ENCODE assay signal across 31 cellular contexts in the genomic region with DNA sequence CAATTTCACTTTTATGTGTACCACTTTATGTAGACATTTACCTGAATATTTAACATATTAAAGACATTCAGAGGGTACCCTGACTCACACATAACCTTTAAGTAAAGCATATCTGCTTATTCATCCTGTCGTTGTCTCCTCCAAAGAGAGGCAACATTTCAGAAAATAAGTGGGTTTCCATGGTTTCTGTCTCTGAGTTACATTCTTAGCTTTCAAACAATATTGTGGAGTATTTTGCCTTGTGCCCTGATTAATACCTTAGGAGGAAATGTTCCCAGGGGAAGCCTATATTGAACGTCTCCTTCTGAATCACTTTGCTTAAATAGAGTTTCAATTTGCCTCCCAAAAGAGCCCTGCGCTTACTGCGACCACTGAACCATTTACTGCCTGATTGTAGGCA. TPM values are rescaled to one million over a fixed set of nuclear protein-coding genes. Genes with fewer than 3 reads are reported as not detected.
A peak's percentile ranks its signal among the peaks of the same experiment; 100 is the strongest.
DNase-seq lines count a peak whose midpoint lies in the region; ATAC-seq, FAIRE-seq and TF ChIP-seq lines count a peak whose summit lies in the region.
"Had no signal": no experiment of that assay in that cellular context is flagged by ENCODE, and none has a peak within 500 bp of the region (broad histone marks: within the 10 kb centered on the region; RNA-seq: fewer than 3 reads in every experiment).

No MANE protein-coding gene starts in this region.

- H3K27ac Mint-ChIP-seq in brain, result peak overlapping the region; percentile 72 to 96 (median 91)
- peak overlapping the region; percentile 7 to 52 (median 50) for H3K27ac Mint-ChIP-seq in nephron
- no peak overlapping the region for H3K27ac Mint-ChIP-seq in MCF 10A (ENCODE audit: low read depth, unreplicated experiment)
- H3K27ac Mint-ChIP-seq: activated CD4-positive, alpha-beta memory T cell treated with anti-CD3 and anti-CD28 coated beads for 36 hours; activated naive CD4-positive, alpha-beta T cell treated with anti-CD3 and anti-CD28 coated beads for 36 hours; activated T-helper 1 cell treated with anti-CD3 and anti-CD28 coated beads, Interleukin-12 subunit alpha, Interleukin-12 subunit beta, Interleukin-2, Interleukin-4 antibody, amounts not matched to agents 30 ng/mL and 10 ng/mL and 1 ng/mL, durations not matched to agents 14 hours and 24 hours and 36 hours; effector memory CD8-positive, alpha-beta T cell had no signal

- CTCF ChIA-PET in MCF 10A (lab: Yijun Ruan, JAX), result no interaction called here

- H3K36me3 ChIP-seq in left ventricle myocardium inferior, result peaks cover 84% of the 10 kb centered on the region
- peaks cover 11 to 34% (median 19%) of the 10 kb centered on the region in 3 donors for H3K36me3 ChIP-seq in skeletal muscle tissue (ENCODE audit: control insufficient read depth in 3 of 3, insufficient read depth in 3 of 3, low read length in 3 of 3)
- H3K36me3 ChIP-seq: BLaER1 had no signal

- no peaks in the 10 kb centered on the region for H3K27me3 ChIP-seq in left ventricle myocardium inferior (ENCODE audit: low read depth)
- no peaks in the 10 kb centered on the region for H3K27me3 ChIP-seq in skeletal muscle tissue (ENCODE audit: control insufficient read depth in 3 of 3, insufficient read depth in 3 of 3, low read length in 3 of 3)
- H3K27me3 ChIP-seq: BLaER1, foreskin keratinocyte, SJCRH30, upper lobe of right lung had no signal

- ATAC-seq in left ventricle myocardium superior, result no peak
- ATAC-seq: effector memory CD8-positive, alpha-beta T cell; foreskin keratinocyte; HCT116; Panc1; upper lobe of right lung had no signal

- no TSS peak for BruUV-seq in MCF 10A (replicated peaks; lab: Mats Ljungman, UMichigan)

- H3K9me3 ChIP-seq in left ventricle myocardium inferior (replicated peaks) (no peaks in the 10 kb centered on the region), skeletal muscle tissue (ENCODE audit: control insufficient read depth in 3 of 3, low read length in 3 of 3) (no peaks in the 10 kb centered on the region)
- H3K9me3 ChIP-seq: BLaER1, SJCRH30, upper lobe of right lung had no signal

- no peak for FAIRE-seq in GM19239 (lab: Jason Lieb, UNC)
- FAIRE-seq: colon had no signal

- H3K4me3 ChIP-seq in left ventricle myocardium inferior (peak overlapping the region; percentile 3), skeletal muscle tissue (ENCODE audit: low read length in 3 of 3) (peak overlapping the region in 1 of 3 donors; percentile 6), coronary artery (no peak overlapping the region)
- H3K4me3 ChIP-seq: BLaER1, SJCRH30, upper lobe of right lung had no signal

- DNase-seq in left ventricle myocardium inferior, result no peak
- no peak for DNase-seq in left ventricle myocardium superior
- DNase-seq in MCF 10A (ENCODE audit: unreplicated experiment), result no peak
- DNase-seq in GM19239 (ENCODE audit: insufficient read length, low spot score), result no peak
- DNase-seq in coronary artery (ENCODE audit: low spot score), result no peak
- DNase-seq: activated CD4-positive, alpha-beta memory T cell treated with anti-CD3 and anti-CD28 coated beads for 36 hours; activated CD4-positive, CD25-positive, alpha-beta regulatory T cell treated with anti-CD3 and anti-CD28 coated beads, Interleukin-2, amount 50 U/mL, for 72 hours; activated CD8-positive, alpha-beta memory T cell treated with anti-CD3 and anti-CD28 coated beads, Interleukin-2, amount 50 U/mL, for 4 hours; activated naive CD4-positive, alpha-beta T cell treated with anti-CD3 and anti-CD28 coated beads for 36 hours; amniotic stem cell; DND-41; effector memory CD8-positive, alpha-beta T cell; foreskin keratinocyte; hippocampal formation; MV-4-11; NCI-H146; NCI-H510A treated with DMSO at 0.1 percent for 48 hours; nucleus accumbens; SJCRH30; stimulated activated CD4-positive, alpha-beta T cell treated with anti-CD3 and anti-CD28 coated beads, Interleukin-2, amount 100 ng/mL, for 48 hours; T-helper 1 cell; upper lobe of right lung had no signal

- intact Hi-C loops in left ventricle myocardium inferior (cut with micrococcal nuclease), result no loop called here
- intact Hi-C loops in left ventricle myocardium superior (cut with micrococcal nuclease), result no loop called here
- intact Hi-C loops in MCF 10A (cut with micrococcal nuclease), result no loop called here

- H3K4me1 ChIP-seq in left ventricle myocardium inferior (peaks cover 100% of the 10 kb centered on the region), skeletal muscle tissue (ENCODE audit: control insufficient read depth in 3 of 3, insufficient read depth in 3 of 3, low read length in 3 of 3) (peaks cover 61 to 81% (median 77%) of the 10 kb centered on the region in 3 donors)
- H3K4me1 ChIP-seq: BLaER1, foreskin keratinocyte had no signal

- H3K27ac ChIP-seq in left ventricle myocardium inferior (replicated peaks), result peak overlapping the region; percentile 95
- peak overlapping the region; percentile 86 for H3K27ac ChIP-seq in skeletal muscle tissue (ENCODE audit: low read depth, low read length)
- H3K27ac ChIP-seq in coronary artery, result no peak overlapping the region
- H3K27ac ChIP-seq: BLaER1, foreskin keratinocyte, KMS-11, SJCRH30, upper lobe of right lung had no signal

- H3K4me1 Mint-ChIP-seq in brain (peaks cover 62% of the 10 kb centered on the region), nephron (peaks cover 53% of the 10 kb centered on the region), MCF 10A (ENCODE audit: insufficient read depth, unreplicated experiment) (no peaks in the 10 kb centered on the region)

- TF ChIP-seq CTCF in left ventricle myocardium inferior (IDR thresholded peaks at IDR 0.05; ENCODE audit: borderline replicate concordance) (no peak), brain (conservative IDR thresholded peaks at IDR 0.05) (no peak), nephron (IDR thresholded peaks at IDR 0.05; ENCODE audit: unreplicated experiment in 3 of 3) (no peak), MCF 10A (IDR thresholded peaks at IDR 0.05; ENCODE audit: unreplicated experiment) (no peak), coronary artery (IDR thresholded peaks at IDR 0.05) (no peak)

- peak overlapping the region in 4 of 5 experiments; percentile 3 to 51 (median 18) for H3K4me3 Mint-ChIP-seq in brain
- H3K4me3 Mint-ChIP-seq in nephron, result no peak overlapping the region
- H3K4me3 Mint-ChIP-seq in MCF 10A (ENCODE audit: unreplicated experiment), result no peak overlapping the region
- H3K4me3 Mint-ChIP-seq: activated CD4-positive, alpha-beta memory T cell treated with anti-CD3 and anti-CD28 coated beads for 36 hours; activated naive CD4-positive, alpha-beta T cell treated with anti-CD3 and anti-CD28 coated beads for 36 hours; activated T-helper 1 cell treated with anti-CD3 and anti-CD28 coated beads, Interleukin-12 subunit alpha, Interleukin-12 subunit beta, Interleukin-2, Interleukin-4 antibody, amounts not matched to agents 30 ng/mL and 10 ng/mL and 1 ng/mL, durations not matched to agents 14 hours and 24 hours and 36 hours; effector memory CD8-positive, alpha-beta T cell had no signal

- H3K9ac ChIP-seq in skeletal muscle tissue (ENCODE audit: low read depth in 1 of 3, low read length in 3 of 3), result peak overlapping the region in 2 of 3 donors; percentile 28 to 35
- H3K9ac ChIP-seq: BLaER1, KMS-11 had no signal

- POLR2A ChIA-PET in MCF 10A (lab: Yijun Ruan, JAX), result interaction anchor here (0.8 to 1.6 kb wide), 2 partner anchors 9 to 214 kb away, joined by 3 to 4 read pairs; no protein-coding TSS in a partner anchor

- H3K9me3 Mint-ChIP-seq in brain (no peaks in the 10 kb centered on the region), nephron (no peaks in the 10 kb centered on the region), MCF 10A (ENCODE audit: unreplicated experiment) (no peaks in the 10 kb centered on the region)
- H3K9me3 Mint-ChIP-seq: activated CD4-positive, alpha-beta memory T cell treated with anti-CD3 and anti-CD28 coated beads for 36 hours; activated naive CD4-positive, alpha-beta T cell treated with anti-CD3 and anti-CD28 coated beads for 36 hours; activated T-helper 1 cell treated with anti-CD3 and anti-CD28 coated beads, Interleukin-12 subunit alpha, Interleukin-12 subunit beta, Interleukin-2, Interleukin-4 antibody, amounts not matched to agents 30 ng/mL and 10 ng/mL and 1 ng/mL, durations not matched to agents 14 hours and 24 hours and 36 hours; effector memory CD8-positive, alpha-beta T cell had no signal

- H3K27me3 Mint-ChIP-seq in brain (no peaks in the 10 kb centered on the region), nephron (ENCODE audit: low read depth) (no peaks in the 10 kb centered on the region), MCF 10A (ENCODE audit: insufficient read depth, unreplicated experiment) (no peaks in the 10 kb centered on the region)

- H3K36me3 Mint-ChIP-seq in brain, result peaks cover 16% of the 10 kb centered on the region
- no peaks in the 10 kb centered on the region for H3K36me3 Mint-ChIP-seq in nephron (ENCODE audit: low read depth)
- no peaks in the 10 kb centered on the region for H3K36me3 Mint-ChIP-seq in MCF 10A (ENCODE audit: insufficient read depth, unreplicated experiment)
- H3K36me3 Mint-ChIP-seq: activated CD4-positive, alpha-beta memory T cell treated with anti-CD3 and anti-CD28 coated beads for 36 hours had no signal

RNA-seq across cellular contexts. Expression of a gene that starts 26.1 kb away (rescaled TPM):
- total RNA-seq in left ventricle myocardium inferior (123 TPM), left ventricle myocardium superior (115 TPM), skeletal muscle tissue (46.4 TPM), MCF 10A (2022) (0.12 and 0.33 TPM in 2 replicates)
- 3.4 TPM for polyA plus RNA-seq in brain (ENCODE audit: insufficient read depth, low read depth, low replicate concordance)
- total RNA-seq: activated CD4-positive, alpha-beta memory T cell treated with anti-CD3 and anti-CD28 coated beads for 36 hours; activated naive CD4-positive, alpha-beta T cell treated with anti-CD3 and anti-CD28 coated beads for 36 hours; activated T-helper 1 cell treated with anti-CD3 and anti-CD28 coated beads, Interleukin-12 subunit alpha, Interleukin-12 subunit beta, Interleukin-2, Interleukin-4 antibody, amounts not matched to agents 30 ng/mL and 10 ng/mL and 1 ng/mL, durations not matched to agents 14 hours and 24 hours and 36 hours had no signal

Comparison
In these comparisons a context has a peak if more than half of its experiments do, and no peak if none do; other contexts are left out.
1. H3K27ac ChIP-seq: peak in left ventricle myocardium inferior (single experiment) and skeletal muscle tissue (single experiment); none in coronary artery (0 of 2).
2. H3K4me3 Mint-ChIP-seq: peak in brain (4 of 5); none in nephron (0 of 3) and MCF 10A (single experiment).
3. RNA of a gene that starts 26.1 kb away (total RNA-seq): 123 TPM in left ventricle myocardium inferior (single experiment), 115 TPM in left ventricle myocardium superior (single experiment) and 46.4 TPM in skeletal muscle tissue (single experiment); 0.12 to 0.33 TPM in MCF 10A; every median in the first group is over 10 times any median in the second.